In genomic region chrX:153688534-153688899, GRCh38 we compare ENCODE assay signal across 8 cellular contexts. TPM values are rescaled to one million over a fixed set of nuclear protein-coding genes. Genes with fewer than 3 reads are reported as not detected.
A peak's percentile ranks its signal among the peaks of the same experiment; 100 is the strongest.
DNase-seq lines count a peak whose midpoint lies in the region; TF ChIP-seq lines count a peak whose summit lies in the region.
"Had no signal": no experiment of that assay in that cellular context is flagged by ENCODE, and none has a peak within 500 bp of the region (broad histone marks: within the 10 kb centered on the region; RNA-seq: fewer than 3 reads in every experiment).

No MANE protein-coding gene starts in this region.

- no peak overlapping the region for H2BK15ac ChIP-seq in H9 (ENCODE audit: low read depth, low read length)

- H4K5ac ChIP-seq in H9 (ENCODE audit: insufficient read length, low read depth, low read length), result no peak overlapping the region

- peaks cover 17 to 42% (median 41%) of the 10 kb centered on the region in 3 experiments for H3K36me3 Mint-ChIP-seq in H9 (ENCODE audit: insufficient read depth in 1 of 3, low read depth in 3 of 3)
- H3K36me3 Mint-ChIP-seq: activated naive CD8-positive, alpha-beta T cell treated with anti-CD3 and anti-CD28 coated beads, Interleukin-2, amount 10 ng/mL, durations not matched to agents 7 days and 5 days had no signal

- H3K9ac ChIP-seq in H9 (ENCODE audit: extremely low read depth, insufficient read length, low read length) (no peak overlapping the region), colonic mucosa (ENCODE audit: low read depth in 2 of 2, low read length in 2 of 2) (peak overlapping the region in 1 of 2 donors; percentile 35), rectal smooth muscle tissue (ENCODE audit: low read length) (no peak overlapping the region)

- H4K20me1 ChIP-seq in H9 (ENCODE audit: control insufficient read depth, insufficient read depth, insufficient read length), result peaks cover 5% of the 10 kb centered on the region

- peaks cover 2% of the 10 kb centered on the region; the same call in 1 of the 2 replicates for H3K27me3 Mint-ChIP-seq in H9 (ENCODE audit: low read depth)

- H3K23ac ChIP-seq in H9 (ENCODE audit: insufficient read length, low read depth, low read length), result no peak overlapping the region

- 0 out of 2 replicates have a peak overlapping the region, but pooled peaks have one; percentile 65 for H3K14ac ChIP-seq in H9 (ENCODE audit: insufficient read depth, low read length)

- no peaks in the 10 kb centered on the region for H3K23me2 ChIP-seq in H9 (ENCODE audit: insufficient read length, low read depth, low read length, poor library complexity, severe bottlenecking)

- H3K9me3 ChIP-seq in H9 (ENCODE audit: control insufficient read depth, low read depth, low read length) (peaks cover 6% of the 10 kb centered on the region), colonic mucosa (no peaks in the 10 kb centered on the region)

- H3K36me3 ChIP-seq in colonic mucosa (no peaks in the 10 kb centered on the region), rectal smooth muscle tissue (ENCODE audit: control insufficient read depth, insufficient read depth, low read length) (no peaks in the 10 kb centered on the region)

- no CpG with 5 or more reads among the region's 52 CpGs for WGBS in H9 (ENCODE audit: extremely low coverage, insufficient read length, low lambda C conversion rate)

- no peak overlapping the region for H2AFZ ChIP-seq in H9 (ENCODE audit: low read length)

- H3K27ac Mint-ChIP-seq in H9, result no peak overlapping the region
- H3K27ac Mint-ChIP-seq: activated naive CD8-positive, alpha-beta T cell treated with anti-CD3 and anti-CD28 coated beads, Interleukin-2, amount 10 ng/mL, durations not matched to agents 7 days and 5 days had no signal

- H3K27ac ChIP-seq in H9 (ENCODE audit: insufficient read length, low read depth, low read length) (no peak overlapping the region), colonic mucosa (no peak overlapping the region), rectal smooth muscle tissue (ENCODE audit: low read depth, low read length) (peak overlapping the region; percentile 77)

- H3K9me3 Mint-ChIP-seq in H9, result peaks cover 31 to 53% of the 10 kb centered on the region in 2 experiments
- H3K9me3 Mint-ChIP-seq: activated naive CD8-positive, alpha-beta T cell treated with anti-CD3 and anti-CD28 coated beads, Interleukin-2, amount 10 ng/mL, durations not matched to agents 7 days and 5 days had no signal

- peaks cover 14 to 19% of the 10 kb centered on the region in 2 experiments for H3K4me1 Mint-ChIP-seq in H9
- H3K4me1 Mint-ChIP-seq: activated naive CD8-positive, alpha-beta T cell treated with anti-CD3 and anti-CD28 coated beads, Interleukin-2, amount 10 ng/mL, durations not matched to agents 7 days and 5 days had no signal

- no peaks in the 10 kb centered on the region for H3K79me1 ChIP-seq in H9 (ENCODE audit: insufficient read depth, low read depth, low read length, poor library complexity, severe bottlenecking)

- no peaks in the 10 kb centered on the region; the same call in 1 of the 2 replicates for H3K79me2 ChIP-seq in H9 (ENCODE audit: insufficient read depth, low read length)

- no peak overlapping the region for H2BK20ac ChIP-seq in H9 (ENCODE audit: low read depth, low read length, poor library complexity, severe bottlenecking)

- peak overlapping the region in 1 of 2 experiments; percentile 34; a peak in 2 of 5 replicates for H3K4me3 Mint-ChIP-seq in H9
- H3K4me3 Mint-ChIP-seq: activated naive CD8-positive, alpha-beta T cell treated with anti-CD3 and anti-CD28 coated beads, Interleukin-2, amount 10 ng/mL, durations not matched to agents 7 days and 5 days had no signal

- H3K4me3 ChIP-seq in colonic mucosa (peak overlapping the region; percentile 30), rectal smooth muscle tissue (ENCODE audit: low read length) (peak overlapping the region; percentile 46)

- no peak overlapping the region for H4K91ac ChIP-seq in H9 (ENCODE audit: insufficient read length, low read depth, low read length)

- DNase-seq in H9 (no peak), colonic mucosa (no peak), dedifferentiated amniotic fluid mesenchymal stem cell (ENCODE audit: extremely low spot score) (no peak), germinal center (ENCODE audit: low spot score) (no peak)
- no peak for DNase-seq in activated naive CD4-positive, alpha-beta T cell treated with Interleukin-2 at 50 U/mL for 16 hours
- DNase-seq: activated naive CD8-positive, alpha-beta T cell treated with anti-CD3 and anti-CD28 coated beads, Interleukin-2, amount 10 ng/mL, durations not matched to agents 7 days and 5 days had no signal

- H3K18ac ChIP-seq in H9 (ENCODE audit: insufficient read length, low read depth, low read length), result no peak overlapping the region

- no peaks in the 10 kb centered on the region for H3K27me3 ChIP-seq in H9 (ENCODE audit: insufficient read depth, low read length)
- H3K27me3 ChIP-seq in colonic mucosa, result no peaks in the 10 kb centered on the region
- H3K27me3 ChIP-seq in rectal smooth muscle tissue (ENCODE audit: control insufficient read depth, insufficient read depth, low read length), result no peaks in the 10 kb centered on the region

- H2AK5ac ChIP-seq in H9 (ENCODE audit: insufficient read length, low read length), result no peak overlapping the region

- no peak overlapping the region for H2BK120ac ChIP-seq in H9 (ENCODE audit: low read depth, low read length, poor library complexity, severe bottlenecking)

- intact Hi-C loops in colonic mucosa (cut with DNase I), result no loop called here

- H3K56ac ChIP-seq in H9 (ENCODE audit: insufficient read length, low read depth, low read length), result no peak overlapping the region

- H2BK12ac ChIP-seq in H9 (ENCODE audit: insufficient read length, low read depth, low read length), result no peak overlapping the region

- no peak overlapping the region for H4K8ac ChIP-seq in H9 (replicated peaks; ENCODE audit: insufficient read length, low read depth, low read length)

- H3K4ac ChIP-seq in H9 (ENCODE audit: low read depth, low read length), result no peak overlapping the region

- TF ChIP-seq CTCF in H9 (conservative IDR thresholded peaks at IDR 0.05), result no peak
- TF ChIP-seq CTCF in colonic mucosa (IDR thresholded peaks at IDR 0.05), result no peak

- H3K4me2 ChIP-seq in H9 (ENCODE audit: insufficient read depth, insufficient read length, low read length), result peak overlapping the region; percentile 21

- no peak overlapping the region for H3T11ph ChIP-seq in H9 (ENCODE audit: low read length)

- H3K4me1 ChIP-seq in H9 (ENCODE audit: insufficient read depth, low read length) (no peaks in the 10 kb centered on the region; the same call in 1 of the 2 replicates), colonic mucosa (no peaks in the 10 kb centered on the region), rectal smooth muscle tissue (ENCODE audit: control insufficient read depth, insufficient read depth, low read length) (peaks cover 3% of the 10 kb centered on the region)

- no peak overlapping the region for H2BK5ac ChIP-seq in H9 (ENCODE audit: insufficient read length, low read length)

RNA-seq across cellular contexts. Expression of gene SLC6A8, which starts 0.8 kb away (rescaled TPM):
- total RNA-seq in H9 (2021) (229 and 231 TPM in 2 replicates), colonic mucosa (100 to 1,000 TPM; 197 to 435 TPM)

RNA-seq across cellular contexts. Expression of gene PNCK, which starts 14.9 kb away (rescaled TPM):
- total RNA-seq in H9 (2021) (26.2 and 26.8 TPM in 2 replicates), colonic mucosa (10 to 100 TPM in 1 of 2 donors, 1 to 10 TPM in 1; 1.9 to 11.1 TPM)
- total RNA-seq: HT1080 had no signal

RNA-seq across cellular contexts. Expression of gene BCAP31, which starts 35.7 kb away (rescaled TPM):
- total RNA-seq in H9 (2021) (138 and 140 TPM in 2 replicates), colonic mucosa (100 to 1,000 TPM; 217 to 295 TPM)

RNA-seq across cellular contexts. Expression of gene ABCD1, which starts 36.1 kb away (rescaled TPM):
- total RNA-seq in H9 (2021) (10.2 and 11.1 TPM in 2 replicates), colonic mucosa (10 to 100 TPM; 12.7 to 16.8 TPM)

RNA-seq across cellular contexts. Expression of gene DUSP9, which starts 41.5 kb away (rescaled TPM):
- total RNA-seq in H9 (2021) (2.3 and 2.4 TPM in 2 replicates), colonic mucosa (under 1 TPM in 1 of 2 donors, not detected in 1; 0.49 TPM)
- total RNA-seq: activated naive CD8-positive, alpha-beta T cell treated with anti-CD3 and anti-CD28 coated beads, Interleukin-2, amount 10 ng/mL, durations not matched to agents 7 days and 5 days; HT1080 had no signal
